8 cellular contexts compared by ENCODE assay signal in genomic region chr3:157088506-157089454, GRCh38.
DNase-seq lines count a peak whose midpoint lies in the region; ATAC-seq and TF ChIP-seq lines count a peak whose summit lies in the region.

No MANE protein-coding gene starts in this region.

- DNase-seq in COLO829 (ENCODE audit: low spot score) (peak; percentile 100), activated T-cell treated with anti-CD3 and anti-CD28 coated beads for 4 hours (peak; percentile 85), fibroblast of mammary gland (ENCODE audit: low read depth) (peak; percentile 94), nephron progenitor cell (peak; percentile 98), stromal cell of bone marrow (ENCODE audit: low read depth) (peak; percentile 91), NCI-H510A treated with DMSO at 0.1 percent for 48 hours (lab: John Stamatoyannopoulos, UW) (no peak)

- peak; percentile 81 for ATAC-seq in GM21528 (IDR thresholded peaks at IDR 0.05; ENCODE audit: low FRiP score, unreplicated experiment)

- no peaks in the 10 kb centered on the region for H3K9me3 Mint-ChIP-seq in IgD-negative memory B cell
- H3K9me3 Mint-ChIP-seq in nephron progenitor cell, result no peaks in the 10 kb centered on the region

- H3K27me3 Mint-ChIP-seq in IgD-negative memory B cell (peaks cover 4% of the 10 kb centered on the region), nephron progenitor cell (ENCODE audit: low read depth, poor library complexity) (peaks cover 3% of the 10 kb centered on the region)

- peak overlapping the region; percentile 48 for H3K4me3 ChIP-seq in fibroblast of mammary gland (ENCODE audit: control insufficient read depth, low read depth, low read length)

- TF ChIP-seq CTCF in fibroblast of mammary gland (conservative IDR thresholded peaks at IDR 0.05; ENCODE audit: control insufficient read depth, insufficient read depth, low read depth, low read length) (no peak), nephron progenitor cell (IDR thresholded peaks at IDR 0.05) (no peak)

- H3K36me3 Mint-ChIP-seq in IgD-negative memory B cell, result peaks cover 3% of the 10 kb centered on the region
- no peaks in the 10 kb centered on the region for H3K36me3 Mint-ChIP-seq in nephron progenitor cell (ENCODE audit: low read depth)

- peak overlapping the region; percentile 92 to 100 (median 95) for H3K27ac Mint-ChIP-seq in IgD-negative memory B cell
- H3K27ac Mint-ChIP-seq in nephron progenitor cell, result peak overlapping the region; percentile 97

- H3K4me3 Mint-ChIP-seq in IgD-negative memory B cell (peak overlapping the region; percentile 87 to 96 (median 92)), nephron progenitor cell (peak overlapping the region; percentile 84)

- H3K4me1 Mint-ChIP-seq in IgD-negative memory B cell, result peaks cover 14 to 21% (median 18%) of the 10 kb centered on the region in 3 donors
- peaks cover 60% of the 10 kb centered on the region for H3K4me1 Mint-ChIP-seq in nephron progenitor cell
